In genomic region chr6:18260448-18261106, GRCh38 we compare ENCODE assay signal across 9 cellular contexts. TPM values are rescaled to one million over a fixed set of nuclear protein-coding genes. Genes with fewer than 3 reads are reported as not detected.
DNase-seq lines count a peak whose midpoint lies in the region; ATAC-seq lines count a peak whose summit lies in the region.
"Had no signal": no experiment of that assay in that cellular context is flagged by ENCODE, and none has a peak within 500 bp of the region (broad histone marks: within the 10 kb centered on the region; RNA-seq: fewer than 3 reads in every experiment).

No MANE protein-coding gene starts in this region.

- 67% methylated on average over 4 of the region's 4 CpGs for WGBS in HUES64

- peak; percentile 27 for ATAC-seq in GM21619 (IDR thresholded peaks at IDR 0.05; ENCODE audit: unreplicated experiment)

- peaks cover 58% of the 10 kb centered on the region for H3K36me3 ChIP-seq in HUES64 (ENCODE audit: insufficient read depth, low read length)

- peak overlapping the region; percentile 24; the same call in 1 of the 2 replicates for H3K27ac ChIP-seq in HUES64 (ENCODE audit: low read depth, low read length)
- H3K27ac ChIP-seq: thoracic aorta had no signal

- peaks cover 5% of the 10 kb centered on the region for H3K9me3 ChIP-seq in HUES64 (ENCODE audit: insufficient read depth, low read depth, low read length)
- H3K9me3 ChIP-seq: thoracic aorta had no signal

- peak overlapping the region; percentile 95; the same call in 1 of the 2 replicates for H3K4me3 ChIP-seq in HUES64 (ENCODE audit: low read length)
- H3K4me3 ChIP-seq: thoracic aorta had no signal

- H3K27me3 ChIP-seq in HUES64 (ENCODE audit: insufficient read depth, low read length): no peaks in the 10 kb centered on the region

- DNase-seq in SIG-M5 treated with dmso at 0.1 percent for 504 hours (lab: John Stamatoyannopoulos, UW; ENCODE audit: unreplicated experiment): peak; percentile 62
- DNase-seq in SIG-M5 (lab: John Stamatoyannopoulos, UW): no peak
- DNase-seq in activated T-cell treated with anti-CD3 and anti-CD28 coated beads, Interleukin-2, amount 50 U/mL, for 48 hours: peak; percentile 63
- peak; percentile 89 for DNase-seq in myocyte (ENCODE audit: low read depth)
- no peak for DNase-seq in inferior parietal cortex (ENCODE audit: extremely low spot score)
- DNase-seq in NCI-H526 treated with DMSO at 0.1 percent for 48 hours (lab: John Stamatoyannopoulos, UW): no peak

- H3K9ac ChIP-seq in HUES64 (ENCODE audit: low read depth, low read length): peak overlapping the region; percentile 45; the same call in 1 of the 2 replicates

- peaks cover 21% of the 10 kb centered on the region for H3K4me1 ChIP-seq in HUES64 (ENCODE audit: insufficient read depth, low read length)

RNA-seq across cellular contexts. Expression of gene DEK, which starts 3.8 kb away (rescaled TPM):
- polyA plus RNA-seq in HUES64 (2013, experiment 1 of 2): 185 TPM
- 208 TPM for polyA plus RNA-seq in HUES64 (2013, experiment 2 of 2)
- 90.8 and 136 TPM in 2 replicates for total RNA-seq in myocyte
- polyA plus RNA-seq in myocyte (2012): 38.9 TPM

Comparison
In these comparisons a context has a peak if more than half of its experiments do, and no peak if none do; other contexts are left out.
1. DNase-seq: peak in SIG-M5 treated with dmso at 0.1 percent for 504 hours (single experiment), activated T-cell treated with anti-CD3 and anti-CD28 coated beads, Interleukin-2, amount 50 U/mL, for 48 hours (2 of 2) and myocyte (single experiment); none in SIG-M5 (single experiment), inferior parietal cortex (single experiment) and NCI-H526 treated with DMSO at 0.1 percent for 48 hours (single experiment).